ENCODE assay signal across 19 cellular contexts in genomic region chr10:35684625-35685024, GRCh38.
"Had no signal": no experiment of that assay in that cellular context is flagged by ENCODE, and none has a peak within 500 bp of the region (broad histone marks: within the 10 kb centered on the region; RNA-seq: fewer than 3 reads in every experiment).

No MANE protein-coding gene starts in this region.

- ATAC-seq: activated CD4-positive, alpha-beta T cell treated with anti-CD3 and anti-CD28 coated beads for 36 hours; activated CD8-positive, alpha-beta T cell treated with anti-CD3 and anti-CD28 coated beads, Interleukin-2, amount 10 ng/mL, durations not matched to agents 7 days and 5 days; activated naive CD8-positive, alpha-beta T cell treated with anti-CD3 and anti-CD28 coated beads, Interleukin-2, amount 50 U/mL, for 24 hours; foreskin keratinocyte; stimulated activated naive CD8-positive, alpha-beta T cell treated with anti-CD3 and anti-CD28 coated beads, Interleukin-15, amount 100 ng/mL, for 72 hours had no signal

- H3K4me1 Mint-ChIP-seq: activated CD4-positive, alpha-beta T cell treated with anti-CD3 and anti-CD28 coated beads for 36 hours; activated naive CD8-positive, alpha-beta T cell treated with anti-CD3 and anti-CD28 coated beads, Interleukin-2, amount 50 U/mL, for 24 hours; stimulated activated naive CD8-positive, alpha-beta T cell treated with anti-CD3 and anti-CD28 coated beads, Interleukin-15, amount 100 ng/mL, for 72 hours had no signal

- H3K27ac Mint-ChIP-seq: activated CD4-positive, alpha-beta T cell treated with anti-CD3 and anti-CD28 coated beads for 36 hours; activated CD8-positive, alpha-beta T cell treated with anti-CD3 and anti-CD28 coated beads, Interleukin-2, amount 10 ng/mL, durations not matched to agents 7 days and 5 days; activated naive CD8-positive, alpha-beta T cell treated with anti-CD3 and anti-CD28 coated beads, Interleukin-2, amount 50 U/mL, for 24 hours had no signal

- H3K9me3 ChIP-seq: ascending aorta, pancreas, testis had no signal

- DNase-seq: activated CD4-positive, alpha-beta T cell treated with anti-CD3 and anti-CD28 coated beads for 36 hours; activated CD8-positive, alpha-beta memory T cell treated with anti-CD3 and anti-CD28 coated beads, Interleukin-2, amount 50 U/mL, for 48 hours; activated CD8-positive, alpha-beta T cell treated with anti-CD3 and anti-CD28 coated beads, Interleukin-2, amount 10 ng/mL, durations not matched to agents 7 days and 5 days; activated naive CD8-positive, alpha-beta T cell treated with anti-CD3 and anti-CD28 coated beads, Interleukin-2, amount 50 U/mL, for 24 hours; caudate nucleus; effector CD4-positive, alpha-beta T cell; foreskin keratinocyte; pancreas; stimulated activated CD4-positive, alpha-beta T cell treated with anti-CD3 and anti-CD28 coated beads, Interleukin-15, amount 100 ng/mL, for 24 hours; stimulated activated CD4-positive, alpha-beta T cell treated with anti-CD3 and anti-CD28 coated beads, Interleukin-4, amount 100 ng/mL, for 24 hours; stimulated activated naive CD8-positive, alpha-beta T cell treated with anti-CD3 and anti-CD28 coated beads, Interleukin-15, amount 100 ng/mL, for 72 hours; T1000; testis; WERI-Rb-1 had no signal

- FAIRE-seq: endothelial cell of umbilical vein, pancreas, urothelium cell line had no signal

- H3K4me3 Mint-ChIP-seq: activated CD4-positive, alpha-beta T cell treated with anti-CD3 and anti-CD28 coated beads for 36 hours; activated CD8-positive, alpha-beta T cell treated with anti-CD3 and anti-CD28 coated beads, Interleukin-2, amount 10 ng/mL, durations not matched to agents 7 days and 5 days; activated naive CD8-positive, alpha-beta T cell treated with anti-CD3 and anti-CD28 coated beads, Interleukin-2, amount 50 U/mL, for 24 hours; neural crest cell; stimulated activated naive CD8-positive, alpha-beta T cell treated with anti-CD3 and anti-CD28 coated beads, Interleukin-15, amount 100 ng/mL, for 72 hours had no signal

- H3K4me1 ChIP-seq: ascending aorta, foreskin keratinocyte, testis had no signal

- H3K27ac ChIP-seq: ascending aorta, coronary artery, foreskin keratinocyte, testis, WERI-Rb-1 had no signal

- H3K4me3 ChIP-seq: ascending aorta, coronary artery, testis had no signal
